In genomic region chr20:1118336-1119127, GRCh38 we compare ENCODE assay signal across 8 cellular contexts. TPM values are rescaled to one million over a fixed set of nuclear protein-coding genes. Genes with fewer than 3 reads are reported as not detected.
DNase-seq lines count a peak whose midpoint lies in the region; ATAC-seq and TF ChIP-seq lines count a peak whose summit lies in the region.

PSMF1 (plus strand) TSS chr20:1118602; CDS start chr20:1118774, 172 bp downstream.

- H3K23ac ChIP-seq in trophoblast cell (ENCODE audit: low read length) = no peak within 1 kb of the TSS

- H3K18ac ChIP-seq in trophoblast cell (ENCODE audit: low read length) = peak within 1 kb of the TSS; percentile 85

- peak within 1 kb of the TSS; percentile 57 for H2AK5ac ChIP-seq in trophoblast cell (ENCODE audit: low read length)

- no peaks in the 10 kb centered on the region for H3K9me3 Mint-ChIP-seq in activated naive CD8-positive, alpha-beta T cell treated with anti-CD3 and anti-CD28 coated beads, Interleukin-2, amount 50 U/mL, for 24 hours

- ATAC-seq in HG02759 (IDR thresholded peaks at IDR 0.05; ENCODE audit: unreplicated experiment) = peak; percentile 96
- ATAC-seq in activated naive CD8-positive, alpha-beta T cell treated with anti-CD3 and anti-CD28 coated beads, Interleukin-2, amount 50 U/mL, for 24 hours = peak; percentile 99

- no CpG with 5 or more reads among the region's 62 CpGs for WGBS in trophoblast cell (ENCODE audit: extremely low coverage, insufficient coverage, insufficient read length)
- WGBS in transverse colon (ENCODE audit: low coverage in 1 of 2), 2 donors = 0% methylated on average over 39 of the region's 62 CpGs; no CpG with 5 or more reads in 1 of the 2 donors

- H2AFZ ChIP-seq in trophoblast cell (ENCODE audit: insufficient read depth, low read length, poor library complexity) = peak within 1 kb of the TSS; percentile 91

- peak within 1 kb of the TSS; percentile 42 for H2BK5ac ChIP-seq in trophoblast cell (ENCODE audit: low read depth, low read length, poor library complexity)

- TF ChIP-seq CTCF in GM12865 (IDR thresholded peaks at IDR 0.05; ENCODE audit: insufficient read depth, low read depth, low read length, missing control alignments) (no peak), cardiac muscle cell (IDR thresholded peaks at IDR 0.05; ENCODE audit: low read depth, low read length) (no peak), transverse colon (IDR thresholded peaks at IDR 0.05) (peak; percentile 5 to 39 (median 13))

- peak; percentile 97 for DNase-seq in GM12865 (ENCODE audit: low read depth)
- peak; percentile 96 to 98 (median 97) for DNase-seq in NCI-H1417 (lab: John Stamatoyannopoulos, UW)
- DNase-seq in SW 1271 (lab: John Stamatoyannopoulos, UW) = peak; percentile 82 to 90
- DNase-seq in activated naive CD8-positive, alpha-beta T cell treated with anti-CD3 and anti-CD28 coated beads, Interleukin-2, amount 50 U/mL, for 24 hours = peak; percentile 95
- peak; percentile 94 to 96 for DNase-seq in cardiac muscle cell (ENCODE audit: low read depth in 1 of 2, low spot score in 1 of 2)
- DNase-seq in trophoblast cell = peak; percentile 94 to 98
- DNase-seq in transverse colon = peak; percentile 96

- no peak for TF ChIP-seq EP300 in transverse colon (IDR thresholded peaks at IDR 0.05; ENCODE audit: low read depth)

- in situ Hi-C loops in transverse colon (cut with MboI; ENCODE audit: low pct_ligation_motif_present in 1 of 4, low pct_unique_long_range_greater_than_20kb in 1 of 4, low sequenced_read_pairs in 3 of 4) = loop anchor here in 3 of 4 donors (25.0 kb wide), 3 partner anchors 281 to 344 kb away; partner anchors contain the start of genes NSFL1C (in 2 of the 3) and FAM110A (in 1 of the 3)

- H4K8ac ChIP-seq in trophoblast cell (ENCODE audit: low read depth, low read length) = peak within 1 kb of the TSS; percentile 98

- peak within 1 kb of the TSS; percentile 90 for H3K4me3 Mint-ChIP-seq in activated naive CD8-positive, alpha-beta T cell treated with anti-CD3 and anti-CD28 coated beads, Interleukin-2, amount 50 U/mL, for 24 hours

- H3K4me3 ChIP-seq in GM12865 (ENCODE audit: low read depth, low read length) (peak within 1 kb of the TSS; percentile 71), cardiac muscle cell (peak within 1 kb of the TSS; percentile 97), trophoblast cell (ENCODE audit: low read depth, low read length) (peak within 1 kb of the TSS; percentile 98), transverse colon (peak within 1 kb of the TSS; percentile 70 to 100 (median 78))

- H3K27me3 ChIP-seq in cardiac muscle cell (peaks cover 3% of the 10 kb centered on the region), trophoblast cell (ENCODE audit: insufficient read depth, low read length) (no peaks in the 10 kb centered on the region), transverse colon (no peaks in the 10 kb centered on the region)

- H3K27ac ChIP-seq in cardiac muscle cell (peak within 1 kb of the TSS; percentile 69), trophoblast cell (ENCODE audit: low read depth, low read length) (peak within 1 kb of the TSS; percentile 29), transverse colon (peak within 1 kb of the TSS; percentile 82 to 91 (median 86))

- peaks cover 11% of the 10 kb centered on the region for H3K79me2 ChIP-seq in trophoblast cell (ENCODE audit: control insufficient read depth, insufficient read depth, low read length, poor library complexity)

- H4K12ac ChIP-seq in trophoblast cell (ENCODE audit: low read depth, low read length) = peak within 1 kb of the TSS; percentile 86

- H3K4me1 Mint-ChIP-seq in activated naive CD8-positive, alpha-beta T cell treated with anti-CD3 and anti-CD28 coated beads, Interleukin-2, amount 50 U/mL, for 24 hours = peaks cover 56% of the 10 kb centered on the region

- peak within 1 kb of the TSS; percentile 74 for H3K4me2 ChIP-seq in trophoblast cell (ENCODE audit: low read length)

- no peaks in the 10 kb centered on the region for H3K9me3 ChIP-seq in cardiac muscle cell (ENCODE audit: low read depth)
- H3K9me3 ChIP-seq in trophoblast cell (ENCODE audit: insufficient read depth, low read depth, low read length) = peaks cover 1% of the 10 kb centered on the region
- no peaks in the 10 kb centered on the region for H3K9me3 ChIP-seq in transverse colon

- H3K36me3 Mint-ChIP-seq in activated naive CD8-positive, alpha-beta T cell treated with anti-CD3 and anti-CD28 coated beads, Interleukin-2, amount 50 U/mL, for 24 hours (ENCODE audit: low read depth) = peaks cover 32% of the 10 kb centered on the region

- peak within 1 kb of the TSS; percentile 58 for H2BK120ac ChIP-seq in trophoblast cell (ENCODE audit: insufficient read depth, low read length, poor library complexity)

- H3K4me1 ChIP-seq in cardiac muscle cell (ENCODE audit: low read depth) (peaks cover 12% of the 10 kb centered on the region), trophoblast cell (ENCODE audit: control insufficient read depth in 1 of 2, insufficient read depth in 2 of 2, low read length in 2 of 2) (peaks cover 7 to 10% of the 10 kb centered on the region in 2 experiments), transverse colon (peaks cover 26 to 51% (median 34%) of the 10 kb centered on the region in 4 donors)

- peak within 1 kb of the TSS; percentile 80 for H3K27ac Mint-ChIP-seq in activated naive CD8-positive, alpha-beta T cell treated with anti-CD3 and anti-CD28 coated beads, Interleukin-2, amount 50 U/mL, for 24 hours

- H3K79me1 ChIP-seq in trophoblast cell (ENCODE audit: low read length) = peaks cover 5% of the 10 kb centered on the region

- no peak within 1 kb of the TSS for H2BK12ac ChIP-seq in trophoblast cell (ENCODE audit: low read length)

- peak within 1 kb of the TSS; percentile 86 for H4K91ac ChIP-seq in trophoblast cell (ENCODE audit: low read depth, low read length)

- peak; percentile 68 for TF ChIP-seq POLR2A in transverse colon (IDR thresholded peaks at IDR 0.05)

- peak within 1 kb of the TSS; percentile 61 for H3K4ac ChIP-seq in trophoblast cell (ENCODE audit: low read depth, low read length)

- H3K27me3 Mint-ChIP-seq in activated naive CD8-positive, alpha-beta T cell treated with anti-CD3 and anti-CD28 coated beads, Interleukin-2, amount 50 U/mL, for 24 hours = no peaks in the 10 kb centered on the region

- intact Hi-C loops in transverse colon (cut with DNase I; ENCODE audit: low total_unique reads) = no loop called here

- H3K36me3 ChIP-seq in cardiac muscle cell (no peaks in the 10 kb centered on the region), trophoblast cell (ENCODE audit: control insufficient read depth in 1 of 2, insufficient read depth in 2 of 2, low read length in 2 of 2) (peaks cover 2 to 9% of the 10 kb centered on the region in 2 experiments), transverse colon (no peaks in the 10 kb centered on the region)

- H3K9ac ChIP-seq in trophoblast cell (ENCODE audit: low read length) = peak within 1 kb of the TSS; percentile 90

- peak within 1 kb of the TSS; percentile 90 for H3K14ac ChIP-seq in trophoblast cell (ENCODE audit: low read length)

RNA-seq across cellular contexts. Expression of gene PSMF1, which starts in this region (rescaled TPM):
- total RNA-seq in cardiac muscle cell (60.0 and 202 TPM in 2 replicates), transverse colon (100 to 1,000 TPM in 3 of 4 donors, 10 to 100 TPM in 1; 55.1 to 173 (median 120) TPM)
- polyA plus RNA-seq in cardiac muscle cell = 123 and 131 TPM in 2 replicates
- 65.6 and 67.1 TPM in 2 replicates for polyA plus RNA-seq in trophoblast cell (2013)

Comparison
In these comparisons a context has a peak if more than half of its experiments do, and no peak if none do; other contexts are left out.
1. Peak in every context shown above with its lines: DNase-seq, ATAC-seq, H3K4me3 ChIP-seq and H3K27ac ChIP-seq.
2. CTCF ChIP-seq: peak in transverse colon (5 of 5); none in GM12865 (single experiment) and cardiac muscle cell (single experiment).
3. H3K27ac ChIP-seq: peak in every context shown above with its lines; median percentile 86 in transverse colon; 69 in cardiac muscle cell; 29 in trophoblast cell.